ENCODE assay signal across 8 cellular contexts in the genomic region with DNA sequence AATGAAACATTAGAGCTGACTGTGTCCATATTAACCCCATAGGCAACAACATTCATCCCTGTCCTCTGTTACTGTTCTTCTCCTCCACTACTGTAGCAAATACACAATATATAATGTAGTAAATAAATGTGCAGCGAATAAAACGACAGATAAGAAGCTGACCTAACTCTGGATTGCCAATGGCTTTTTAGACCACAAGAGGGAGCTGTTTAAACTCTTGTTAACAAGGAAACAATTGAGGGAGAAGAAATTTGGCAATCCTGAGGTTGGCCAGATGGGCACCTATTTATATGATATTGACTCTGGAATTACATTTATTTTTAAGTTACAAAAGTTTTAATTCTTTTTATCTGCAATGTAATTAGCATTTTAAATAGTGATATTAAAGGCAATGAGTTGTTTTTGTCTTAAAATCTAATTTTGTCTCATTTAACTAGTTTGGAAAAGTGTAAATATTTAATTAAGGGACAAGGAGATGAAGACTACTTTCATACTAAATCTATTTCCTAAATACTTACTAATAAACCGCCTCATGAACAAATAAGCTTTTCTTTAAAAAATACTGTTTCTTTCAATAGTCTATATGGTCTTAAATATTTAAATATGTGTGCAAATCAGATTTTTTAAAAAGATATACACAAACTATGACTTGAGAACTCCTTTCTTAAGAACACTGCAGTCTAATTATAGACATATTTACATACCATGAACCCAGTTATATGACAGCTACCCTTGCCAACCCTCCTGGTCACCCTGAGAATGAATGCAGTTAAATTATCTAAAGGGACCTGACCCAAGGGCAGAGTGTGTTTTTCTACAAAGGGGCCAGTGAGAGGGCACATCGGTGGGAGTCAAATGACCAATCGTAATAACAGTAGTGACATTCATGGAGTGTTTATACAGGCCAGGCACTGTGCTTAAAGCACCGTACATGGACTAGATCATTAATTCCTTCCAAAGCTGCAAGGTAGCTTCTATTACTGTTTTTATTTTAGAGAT. TPM values are rescaled to one million over a fixed set of nuclear protein-coding genes. Genes with fewer than 3 reads are reported as not detected.
A peak's percentile ranks its signal among the peaks of the same experiment; 100 is the strongest.
DNase-seq lines count a peak whose midpoint lies in the region; FAIRE-seq and TF ChIP-seq lines count a peak whose summit lies in the region.

No MANE protein-coding gene starts in this region.

- POLR2A ChIA-PET in BJ (lab: Charles Lee), result no interaction called here

- intact Hi-C loops in thyroid gland (cut with DNase I), result no loop called here

- DNase-seq in BJ (ENCODE audit: low read depth) (no peak), GM12892 (ENCODE audit: insufficient read length) (peak; percentile 17), HS-5 (ENCODE audit: low read depth) (peak; percentile 51), NCI-H774 (lab: John Stamatoyannopoulos, UW) (peak; percentile 7), T47D (ENCODE audit: low read depth in 1 of 2, low spot score in 1 of 2) (peak; percentile 42 to 78), kidney glomerular epithelial cell (lab: John Stamatoyannopoulos, UW) (peak; percentile 77), thyroid gland (peak; percentile 10 to 12), ecto neural progenitor cell (ENCODE audit: low spot score) (no peak)

- CTCF ChIA-PET in BJ (lab: Yijun Ruan, JAX), result interaction anchor here (0.5 to 5.8 kb wide), 32 partner anchors 11 to 665 kb away, joined by 3 to 58 read pairs (median 4); a partner anchor contains a TSS

- no peaks in the 10 kb centered on the region for H3K4me1 ChIP-seq in thyroid gland

- H3K4me3 ChIP-seq in BJ (ENCODE audit: low read depth, low read length) (no peak overlapping the region), thyroid gland (replicated peaks in 1 of 3) (no peak overlapping the region)

- in situ Hi-C loops in T47D (cut with HindIII; ENCODE audit: low pct_unique_long_range_greater_than_20kb, low sequenced_read_pairs), result no loop called here

- no peaks in the 10 kb centered on the region for H3K9me3 ChIP-seq in thyroid gland

- H3K27ac ChIP-seq in thyroid gland, result no peak overlapping the region

- TF ChIP-seq POLR2A in GM12892 (IDR thresholded peaks at IDR 0.05; ENCODE audit: low read depth, low read length) (no peak), thyroid gland (IDR thresholded peaks at IDR 0.05) (no peak)

- peak; percentile 21 for FAIRE-seq in GM12892 (lab: Jason Lieb, UNC)

- 32 to 34% methylated on average over 6 of the region's 6 CpGs for WGBS in thyroid gland, 2 donors

- H3K27me3 ChIP-seq in BJ (ENCODE audit: control insufficient read depth, insufficient read depth, low read length) (peaks cover 3% of the 10 kb centered on the region; the same call in 1 of the 2 replicates), thyroid gland (no peaks in the 10 kb centered on the region)

- TF ChIP-seq CTCF in BJ (IDR thresholded peaks at IDR 0.05; ENCODE audit: insufficient read depth, low read depth, low read length), result peak; percentile 82
- peak; percentile 68 to 83 (median 78) for TF ChIP-seq CTCF in thyroid gland (IDR thresholded peaks at IDR 0.05)

- H3K36me3 ChIP-seq in BJ (ENCODE audit: control insufficient read depth, insufficient read depth, low read length), result no peaks in the 10 kb centered on the region
- H3K36me3 ChIP-seq in thyroid gland, result no peaks in the 10 kb centered on the region

RNA-seq across cellular contexts. Expression of a gene that starts 52.9 kb away (rescaled TPM):
- polyA plus RNA-seq in BJ (2011; rRNA removed), result 6.4 and 20.1 TPM in 2 replicates
- polyA minus RNA-seq in BJ (2011; rRNA and poly(A)+ RNA removed), result 2.3 and 3.7 TPM in 2 replicates
- polyA plus RNA-seq in GM12892 (2012; ENCODE audit: missing spikeins), result 43.2 TPM
- total RNA-seq in thyroid gland, result 10 to 100 TPM; 16.2 to 26.5 (median 24.4) TPM

Comparison
In these comparisons a context has a peak if more than half of its experiments do, and no peak if none do; other contexts are left out.
1. DNase-seq: peak in GM12892 (single experiment), HS-5 (single experiment), NCI-H774 (single experiment), T47D (2 of 2), kidney glomerular epithelial cell (single experiment) and thyroid gland (2 of 2); none in BJ (single experiment) and ecto neural progenitor cell (single experiment).